Comparison of ENCODE assay signal across 24 cellular contexts in genomic region chr6:89599727-89600126, GRCh38. TPM values are rescaled to one million over a fixed set of nuclear protein-coding genes. Genes with fewer than 3 reads are reported as not detected.
A peak's percentile ranks its signal among the peaks of the same experiment; 100 is the strongest.
DNase-seq lines count a peak whose midpoint lies in the region; ATAC-seq and TF ChIP-seq lines count a peak whose summit lies in the region.
"Had no signal": no experiment of that assay in that cellular context is flagged by ENCODE, and none has a peak within 500 bp of the region (broad histone marks: within the 10 kb centered on the region; RNA-seq: fewer than 3 reads in every experiment).

No MANE protein-coding gene starts in this region.

- no peaks in the 10 kb centered on the region for H3K27me3 Mint-ChIP-seq in activated CD8-positive, alpha-beta memory T cell treated with anti-CD3 and anti-CD28 coated beads, Interleukin-2, amount 10 ng/mL, durations not matched to agents 7 days and 5 days
- H3K27me3 Mint-ChIP-seq: IgD-negative memory B cell had no signal

- no peak for DNase-seq in IMR-90
- DNase-seq in heart left ventricle = peak in 4 of 5 donors; percentile 25 to 62 (median 35)
- peak; percentile 21 for DNase-seq in left kidney (ENCODE audit: low read depth, low spot score)
- no peak for DNase-seq in sciatic nerve (ENCODE audit: low spot score)
- no peak for DNase-seq in foreskin melanocyte
- no peak for DNase-seq in activated CD8-positive, alpha-beta memory T cell treated with anti-CD3 and anti-CD28 coated beads, Interleukin-2, amount 10 ng/mL, durations not matched to agents 7 days and 5 days
- no peak for DNase-seq in RKO (ENCODE audit: low spot score)
- DNase-seq: Calu3; CD8-positive, alpha-beta memory T cell; DMS153; GDM1; MV-4-11; NCI-H1694; NCI-H2081; NCI-H2171; NCI-H345; NCI-H524; NCI-H774; NK-92 treated with Interleukin-12 subunit alpha and Interleukin-12 subunit beta, amount 100 ng/mL, for 24 hours had no signal

- ATAC-seq in IMR-90 (ENCODE audit: low read depth) = no peak
- ATAC-seq in heart left ventricle = peak; percentile 66 to 73 (median 70)
- peak; percentile 80 for ATAC-seq in sciatic nerve
- ATAC-seq in activated CD8-positive, alpha-beta memory T cell treated with anti-CD3 and anti-CD28 coated beads, Interleukin-2, amount 10 ng/mL, durations not matched to agents 7 days and 5 days = no peak
- ATAC-seq in HG03342 (IDR thresholded peaks at IDR 0.05; ENCODE audit: unreplicated experiment) = no peak
- ATAC-seq: GM23338 had no signal

- H3K27ac Mint-ChIP-seq in activated CD8-positive, alpha-beta memory T cell treated with anti-CD3 and anti-CD28 coated beads, Interleukin-2, amount 10 ng/mL, durations not matched to agents 7 days and 5 days = no peak overlapping the region
- H3K27ac Mint-ChIP-seq: CD8-positive, alpha-beta memory T cell; GM23338; IgD-negative memory B cell had no signal

- H3K56ac ChIP-seq in IMR-90 (ENCODE audit: extremely low read depth, insufficient read depth, low read length) = no peak overlapping the region

- H3K36me3 Mint-ChIP-seq in activated CD8-positive, alpha-beta memory T cell treated with anti-CD3 and anti-CD28 coated beads, Interleukin-2, amount 10 ng/mL, durations not matched to agents 7 days and 5 days = peaks cover 5% of the 10 kb centered on the region
- H3K36me3 Mint-ChIP-seq: IgD-negative memory B cell had no signal

- H3K4me1 Mint-ChIP-seq in activated CD8-positive, alpha-beta memory T cell treated with anti-CD3 and anti-CD28 coated beads, Interleukin-2, amount 10 ng/mL, durations not matched to agents 7 days and 5 days = peaks cover 40% of the 10 kb centered on the region

- H3K27me3 ChIP-seq in IMR-90 (ENCODE audit: control insufficient read depth, insufficient read depth, low read length) (no peaks in the 10 kb centered on the region), heart left ventricle (no peaks in the 10 kb centered on the region)

- H3K36me3 ChIP-seq in IMR-90 (ENCODE audit: control insufficient read depth, insufficient read depth, low read length) = no peaks in the 10 kb centered on the region
- peaks cover 0 to 2% (median 0%) of the 10 kb centered on the region in 9 donors for H3K36me3 ChIP-seq in heart left ventricle
- H3K36me3 ChIP-seq: HAP-1 had no signal

- H3K4ac ChIP-seq in IMR-90 (ENCODE audit: low read depth, low read length) = no peak overlapping the region

- no peak overlapping the region for H2BK5ac ChIP-seq in IMR-90 (ENCODE audit: low read depth, low read length, poor library complexity, severe bottlenecking)

- no peak overlapping the region for H3K4me2 ChIP-seq in IMR-90 (ENCODE audit: low read depth, low read length)
- H3K4me2 ChIP-seq: GM23338 had no signal

- in situ Hi-C loops in IMR-90 (cut with MboI; ENCODE audit: low sequenced_read_pairs) = loop anchor here (25.0 kb wide), 1 partner anchor 612 kb away; no protein-coding TSS in a partner anchor

- TF ChIP-seq POLR2A in IMR-90 (IDR thresholded peaks at IDR 0.05; ENCODE audit: low read depth, low read length) (no peak), heart left ventricle (IDR thresholded peaks at IDR 0.05) (no peak)

- no peak overlapping the region for H2BK20ac ChIP-seq in IMR-90 (ENCODE audit: low read depth, low read length)

- no peaks in the 10 kb centered on the region for H3K9me3 Mint-ChIP-seq in activated CD8-positive, alpha-beta memory T cell treated with anti-CD3 and anti-CD28 coated beads, Interleukin-2, amount 10 ng/mL, durations not matched to agents 7 days and 5 days (ENCODE audit: low read depth)
- H3K9me3 Mint-ChIP-seq: CD8-positive, alpha-beta memory T cell; GM23338 had no signal

- H4K91ac ChIP-seq in IMR-90 (ENCODE audit: insufficient read depth, low read depth, low read length) = no peak overlapping the region

- intact Hi-C loops in IMR-90 (cut with micrococcal nuclease) (no loop called here), heart left ventricle (cut with DNase I) (loop anchor here in 2 of 10 donors (5.0 to 10.0 kb wide), 2 partner anchors 145 to 167 kb away; partner anchors contain the start of gene ANKRD6 (in 1 of the 2)), sciatic nerve (cut with DNase I) (no loop called here)

- no peak overlapping the region for H3K18ac ChIP-seq in IMR-90 (ENCODE audit: low read depth, low read length)

- BruUV-seq in IMR-90 (replicated peaks; lab: Mats Ljungman, UMichigan) = no TSS peak

- no peak overlapping the region for H3K27ac ChIP-seq in IMR-90 (ENCODE audit: insufficient read depth, low read length)
- H3K27ac ChIP-seq in heart left ventricle = peak overlapping the region in 5 of 12 donors; percentile 12 to 34 (median 18)
- H3K27ac ChIP-seq: C4-2B had no signal

- POLR2A ChIA-PET in IMR-90 (lab: Charles Lee; ENCODE audit: unreplicated experiment) = no interaction called here

- CTCF ChIA-PET in IMR-90 (lab: Yijun Ruan, JAX) = interaction anchor here (0.6 kb wide), 1 partner anchor 11 kb away, joined by 4 read pairs; no protein-coding TSS in a partner anchor
- CTCF ChIA-PET in activated CD8-positive, alpha-beta memory T cell treated with anti-CD3 and anti-CD28 coated beads, Interleukin-2, amount 10 ng/mL, durations not matched to agents 7 days and 5 days (lab: Charles Lee) = interaction anchor here (1.3 to 2.5 kb wide), 3 partner anchors 10 to 168 kb away, joined by 3 to 15 read pairs (median 7); no protein-coding TSS in a partner anchor

- H2BK120ac ChIP-seq in IMR-90 (ENCODE audit: low read depth, low read length) = no peak overlapping the region

- no peak overlapping the region for H3K9ac ChIP-seq in IMR-90 (ENCODE audit: low read depth, low read length)

- H3K14ac ChIP-seq in IMR-90 (replicated peaks; ENCODE audit: low read depth, low read length) = no peak overlapping the region

- no peaks in the 10 kb centered on the region for H3K9me3 ChIP-seq in IMR-90 (ENCODE audit: control insufficient read depth, insufficient read depth, low read length)
- H3K9me3 ChIP-seq in heart left ventricle = no peaks in the 10 kb centered on the region
- H3K9me3 ChIP-seq: HAP-1 had no signal

- dilution Hi-C loops in IMR-90 (cut with HindIII; ENCODE audit: low sequenced_read_pairs, unreplicated experiment) = no loop called here

- no peaks in the 10 kb centered on the region for H3K9me1 ChIP-seq in IMR-90 (ENCODE audit: insufficient read depth, low read length)

- H2BK15ac ChIP-seq in IMR-90 (ENCODE audit: low read depth, low read length) = no peak overlapping the region

- no peaks in the 10 kb centered on the region for H3K4me1 ChIP-seq in IMR-90 (ENCODE audit: control insufficient read depth, insufficient read depth, low read length)
- H3K4me1 ChIP-seq in heart left ventricle = peaks cover 0 to 16% (median 5%) of the 10 kb centered on the region in 12 donors
- H3K4me1 ChIP-seq: HAP-1 had no signal

- H2AFZ ChIP-seq in IMR-90 (replicated peaks; ENCODE audit: low read length, poor library complexity) = peak overlapping the region; percentile 23
- H2AFZ ChIP-seq: GM23338 had no signal

- H2AK9ac ChIP-seq in IMR-90 (replicated peaks; ENCODE audit: low read depth, low read length, poor library complexity) = no peak overlapping the region

- no peak overlapping the region for H4K8ac ChIP-seq in IMR-90 (ENCODE audit: low read depth in 2 of 2, low read length in 2 of 2)

- H4K20me1 ChIP-seq in IMR-90 (ENCODE audit: insufficient read depth, low read length) = no peaks in the 10 kb centered on the region

- H3K79me1 ChIP-seq in IMR-90 (ENCODE audit: low read depth in 1 of 2, low read length in 2 of 2) = no peaks in the 10 kb centered on the region

- no peak overlapping the region for H4K5ac ChIP-seq in IMR-90 (ENCODE audit: low read depth, low read length)

- no peak overlapping the region for H2AK5ac ChIP-seq in IMR-90 (ENCODE audit: low read depth, low read length)

- no peak overlapping the region for H3K4me3 ChIP-seq in IMR-90 (ENCODE audit: insufficient read depth, low read depth, low read length)
- no peak overlapping the region for H3K4me3 ChIP-seq in heart left ventricle
- H3K4me3 ChIP-seq: GM23338, HAP-1 had no signal

- 27% methylated on average over 3 of the region's 7 CpGs; no CpG with 5 or more reads in 1 of the 2 experiments for WGBS in IMR-90 (ENCODE audit: extremely low coverage in 2 of 2, insufficient read length in 1 of 2), 2 experiments
- WGBS in heart left ventricle, 4 donors = 41 to 62% (median 58%) methylated on average over 7 of the region's 7 CpGs

- TF ChIP-seq RAD21 in IMR-90 (IDR thresholded peaks at IDR 0.05; ENCODE audit: low read length) = no peak

- no peak for TF ChIP-seq CTCF in IMR-90 (conservative IDR thresholded peaks at IDR 0.05; ENCODE audit: low read depth, low read length)
- no peak for TF ChIP-seq CTCF in heart left ventricle (IDR thresholded peaks at IDR 0.05)

- no peak overlapping the region for H3K4me3 Mint-ChIP-seq in activated CD8-positive, alpha-beta memory T cell treated with anti-CD3 and anti-CD28 coated beads, Interleukin-2, amount 10 ng/mL, durations not matched to agents 7 days and 5 days
- H3K4me3 Mint-ChIP-seq: CD8-positive, alpha-beta memory T cell; GM23338; IgD-negative memory B cell had no signal

- H3K23ac ChIP-seq in IMR-90 (ENCODE audit: low read depth, low read length) = no peak overlapping the region

TF ChIP-seq in IMR-90, 13 proteins besides CTCF, POLR2A, EP300 and RAD21:
- TF ChIP-seq CHD1 (IDR thresholded peaks at IDR 0.05; ENCODE audit: low read depth, low read length) (no peak), ELK1 (IDR thresholded peaks at IDR 0.05; ENCODE audit: borderline replicate concordance, low read depth, low read length) (no peak), CEBPB (IDR thresholded peaks at IDR 0.05; ENCODE audit: low read depth, low read length) (no peak)

RNA-seq across cellular contexts. Expression of gene LYRM2, which starts 38.8 kb away (rescaled TPM):
- total RNA-seq in IMR-90 (2012; rRNA removed) (22.8 and 24.0 TPM in 2 replicates), heart left ventricle (10 to 100 TPM; 15.2 to 50.0 (median 44.3) TPM), sciatic nerve (29.8 TPM)
- polyA plus RNA-seq in IMR-90 (2012; rRNA removed) (14.0 and 14.8 TPM in 2 replicates), heart left ventricle (10 to 100 TPM; 16.9 to 35.7 TPM)
- 1.7 and 2.3 TPM in 2 replicates for polyA plus RNA-seq in IMR-90 (2012; cell fraction: cytosol; rRNA removed)
- polyA plus RNA-seq in IMR-90 (2012; cell fraction: nucleus; rRNA removed; ENCODE audit: low replicate concordance) = 0.40 and 3.2 TPM in 2 replicates
- total RNA-seq in activated CD8-positive, alpha-beta memory T cell treated with anti-CD3 and anti-CD28 coated beads, Interleukin-2, amount 10 ng/mL, durations not matched to agents 7 days and 5 days = 10 to 100 TPM; 28.9 to 30.1 TPM

Comparison
In these comparisons a context has a peak if more than half of its experiments do, and no peak if none do; other contexts are left out.
1. ATAC-seq: peak in heart left ventricle (4 of 4) and sciatic nerve (single experiment); none in IMR-90 (single experiment), activated CD8-positive, alpha-beta memory T cell treated with anti-CD3 and anti-CD28 coated beads, Interleukin-2, amount 10 ng/mL, durations not matched to agents 7 days and 5 days (single experiment) and HG03342 (single experiment).
2. DNase-seq: peak in heart left ventricle (4 of 5) and left kidney (single experiment); none in IMR-90 (single experiment), sciatic nerve (single experiment), foreskin melanocyte (single experiment), activated CD8-positive, alpha-beta memory T cell treated with anti-CD3 and anti-CD28 coated beads, Interleukin-2, amount 10 ng/mL, durations not matched to agents 7 days and 5 days (single experiment) and RKO (single experiment).